Comparison of ENCODE assay signal across 12 cellular contexts in the genomic region with DNA sequence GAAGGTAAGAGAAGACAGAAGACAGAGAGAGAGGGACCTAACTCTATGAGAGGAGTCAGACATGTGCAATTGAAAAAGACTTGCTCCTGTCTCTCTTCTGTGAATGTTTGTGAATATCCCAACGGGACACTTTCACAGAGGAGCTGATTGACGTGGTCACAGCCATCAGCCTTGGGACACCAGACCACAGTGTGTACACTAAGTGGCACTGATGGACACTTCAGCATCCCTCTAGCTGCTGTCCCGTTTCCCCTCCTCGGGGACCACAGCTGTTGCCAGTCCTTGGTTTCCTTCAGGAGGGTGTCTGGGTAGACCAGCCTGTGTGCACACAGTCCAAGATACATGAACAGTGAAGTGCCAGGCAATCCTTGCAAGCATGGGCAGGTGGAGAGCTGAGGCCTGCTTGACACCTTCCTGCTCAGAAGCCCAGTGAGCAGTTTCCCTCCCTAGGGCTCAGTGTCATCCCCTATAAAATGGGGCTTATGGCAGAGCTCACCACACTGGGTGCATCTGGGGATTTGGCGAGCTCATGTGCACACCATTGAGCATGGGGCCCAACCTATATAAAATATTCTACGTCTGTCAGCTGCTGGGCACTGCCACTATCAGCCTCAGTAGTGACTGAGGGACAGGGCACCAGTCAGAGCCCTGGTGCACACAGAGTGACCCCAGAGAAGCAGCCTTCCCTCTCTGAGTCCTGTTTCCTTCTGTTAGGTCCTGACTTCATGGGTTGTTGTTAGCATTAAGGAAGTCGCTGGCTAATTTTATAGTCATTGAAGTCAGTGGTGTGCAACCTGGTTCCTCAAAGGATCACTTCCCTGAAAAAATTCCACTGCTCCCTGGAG. TPM values are rescaled to one million over a fixed set of nuclear protein-coding genes. Genes with fewer than 3 reads are reported as not detected.
DNase-seq lines count a peak whose midpoint lies in the region; ATAC-seq, FAIRE-seq and TF ChIP-seq lines count a peak whose summit lies in the region.
"Had no signal": no experiment of that assay in that cellular context is flagged by ENCODE, and none has a peak within 500 bp of the region (broad histone marks: within the 10 kb centered on the region; RNA-seq: fewer than 3 reads in every experiment).

No MANE protein-coding gene starts in this region.

- intact Hi-C loops in dorsolateral prefrontal cortex (cut with DNase I) (loop anchor here (2.0 to 10.0 kb wide), 5 partner anchors 37 to 292 kb away; partner anchors contain the start of genes FAM187B (in 1 of the 2) and HPN (in 1 of the 2)), pancreas (cut with DNase I) (loop anchor here in 1 of 3 donors (5.0 kb wide), 1 partner anchor 112 kb away; the partner anchor contains the start of gene FXYD5)

- peak overlapping the region in 49 of 59 donors; percentile 8 to 99 (median 59) for H3K27ac ChIP-seq in dorsolateral prefrontal cortex
- H3K27ac ChIP-seq in pancreas, result peak overlapping the region in 1 of 4 donors; percentile 19

- no peaks in the 10 kb centered on the region for H3K9me3 ChIP-seq in pancreas
- H3K9me3 ChIP-seq: gastrocnemius medialis had no signal

- peaks cover 0 to 10% (median 0%) of the 10 kb centered on the region in 3 donors for H3K36me3 ChIP-seq in pancreas
- H3K36me3 ChIP-seq: gastrocnemius medialis had no signal

- H3K27me3 ChIP-seq in dorsolateral prefrontal cortex (no peaks in the 10 kb centered on the region), pancreas (no peaks in the 10 kb centered on the region)
- H3K27me3 ChIP-seq: gastrocnemius medialis had no signal

- H3K4me1 ChIP-seq in pancreas, result peaks cover 6 to 12% (median 10%) of the 10 kb centered on the region in 3 donors

- FAIRE-seq in pancreas (lab: Jason Lieb, UNC), result no peak
- no peak for FAIRE-seq in frontal cortex (lab: Jason Lieb, UNC)

- TF ChIP-seq CTCF in dorsolateral prefrontal cortex (IDR thresholded peaks at IDR 0.05 in 54 of 56, conservative IDR thresholded peaks at IDR 0.05 in 2 of 56; ENCODE audit: low read depth in 1 of 56, partially characterized antibody in 56 of 56) (no peak), pancreas (IDR thresholded peaks at IDR 0.05) (no peak)

- H3K4me3 ChIP-seq in dorsolateral prefrontal cortex (no peak overlapping the region), pancreas (no peak overlapping the region)
- H3K4me3 ChIP-seq: gastrocnemius medialis had no signal

- DNase-seq in DMS53 (lab: John Stamatoyannopoulos, UW) (peak; percentile 40), DMS53 treated with DMSO at 0.1 percent for 48 hours (lab: John Stamatoyannopoulos, UW; ENCODE audit: unreplicated experiment) (no peak), MV-4-11 (lab: John Stamatoyannopoulos, UW) (peak; percentile 30), dorsolateral prefrontal cortex (peak in 8 of 10 donors; percentile 3 to 38 (median 31)), pancreas (peak in 5 of 6 donors; percentile 13 to 45 (median 17)), frontal cortex (ENCODE audit: low spot score in 2 of 2) (no peak), NCI-H2227 (lab: John Stamatoyannopoulos, UW; ENCODE audit: unreplicated experiment) (no peak), GOT3 (lab: John Stamatoyannopoulos, UW) (no peak)
- DNase-seq: 8988T, gastrocnemius medialis, T-helper 9 cell had no signal

- ATAC-seq in pancreas, result no peak
- ATAC-seq: gastrocnemius medialis had no signal

- WGBS in pancreas, 2 donors, result 80 to 85% methylated on average over 7 of the region's 7 CpGs

RNA-seq across cellular contexts. Expression of gene USF2, which starts 4.3 kb away (rescaled TPM):
- total RNA-seq in dorsolateral prefrontal cortex, result 100 to 1,000 TPM; 141 to 299 (median 188) TPM
- 10 to 100 TPM; 46.4 to 84.9 (median 59.8) TPM for total RNA-seq in pancreas
- 100 to 1,000 TPM; 106 to 112 TPM for polyA plus RNA-seq in pancreas
- 38.7 TPM for total RNA-seq in frontal cortex

RNA-seq across cellular contexts. Expression of gene LSR, which starts 15.7 kb away (rescaled TPM):
- total RNA-seq in dorsolateral prefrontal cortex (10 to 100 TPM in 26 of 120 experiments, 1 to 10 TPM in 94; 3.1 to 18.0 (median 7.6) TPM), pancreas (100 to 1,000 TPM in 1 of 6 donors, 10 to 100 TPM in 5; 51.6 to 103 (median 67.0) TPM), frontal cortex (0.82 TPM)
- polyA plus RNA-seq in pancreas, result 10 to 100 TPM; 46.1 to 67.5 TPM

RNA-seq across cellular contexts. Expression of gene HAMP, which starts 17.8 kb away (rescaled TPM):
- total RNA-seq in dorsolateral prefrontal cortex (10 to 100 TPM in 42 of 120 experiments, 1 to 10 TPM in 68, under 1 TPM in 3, not detected in 7; 0.82 to 44.5 (median 6.7) TPM), pancreas (10 to 100 TPM in 1 of 6 donors, 1 to 10 TPM in 4, under 1 TPM in 1; 0.69 to 10.2 (median 2.2) TPM), frontal cortex (not detected)
- 100 to 1,000 TPM in 1 of 2 donors, 10 to 100 TPM in 1; 24.5 to 138 TPM for polyA plus RNA-seq in pancreas
- total RNA-seq: gastrocnemius medialis, myocyte had no signal

RNA-seq across cellular contexts. Expression of gene MAG, which starts 27.5 kb away (rescaled TPM):
- 1,000 to 10,000 TPM in 1 of 120 experiments, 100 to 1,000 TPM in 101, 10 to 100 TPM in 18; 27.9 to 1,472 (median 249) TPM for total RNA-seq in dorsolateral prefrontal cortex
- under 1 TPM in 1 of 6 donors, not detected in 5; 0.17 TPM for total RNA-seq in pancreas
- polyA plus RNA-seq in pancreas, result under 1 TPM in 1 of 2 donors, not detected in 1; 0.47 TPM
- total RNA-seq in frontal cortex, result not detected
- total RNA-seq: myocyte had no signal

RNA-seq across cellular contexts. Expression of gene FAM187B, which starts 36.0 kb away (rescaled TPM):
- under 1 TPM in 3 of 120 experiments, not detected in 117; 0.53 to 0.62 (median 0.59) TPM for total RNA-seq in dorsolateral prefrontal cortex
- not detected for total RNA-seq in pancreas
- not detected for polyA plus RNA-seq in pancreas
- total RNA-seq in frontal cortex, result not detected
- total RNA-seq: gastrocnemius medialis, myocyte had no signal

Comparison
In these comparisons a context has a peak if more than half of its experiments do, and no peak if none do; other contexts are left out.
1. DNase-seq: peak in DMS53 (single experiment), MV-4-11 (single experiment), dorsolateral prefrontal cortex (8 of 10) and pancreas (5 of 6); none in DMS53 treated with DMSO at 0.1 percent for 48 hours (single experiment), frontal cortex (0 of 2), NCI-H2227 (single experiment) and GOT3 (single experiment).